10 cellular contexts compared by ENCODE assay signal in genomic region chr12:93050026-93050747, GRCh38.
DNase-seq lines count a peak whose midpoint lies in the region; ATAC-seq, FAIRE-seq and TF ChIP-seq lines count a peak whose summit lies in the region.
"Had no signal": no experiment of that assay in that cellular context is flagged by ENCODE, and none has a peak within 500 bp of the region (broad histone marks: within the 10 kb centered on the region; RNA-seq: fewer than 3 reads in every experiment).

No MANE protein-coding gene starts in this region.

- peak; percentile 28 for FAIRE-seq in bronchial epithelial cell (lab: Jason Lieb, UNC)

- H3K9me3 ChIP-seq in mesenchymal stem cell (ENCODE audit: control insufficient read depth, low read length): no peaks in the 10 kb centered on the region

- no peak overlapping the region for H2AK5ac ChIP-seq in mesenchymal stem cell (ENCODE audit: low read length, severe bottlenecking)

- H3K36me3 ChIP-seq in bronchial epithelial cell (ENCODE audit: control insufficient read depth, insufficient read depth, low read length): no peaks in the 10 kb centered on the region
- H3K36me3 ChIP-seq in mesenchymal stem cell (ENCODE audit: control insufficient read depth in 1 of 2, insufficient read depth in 2 of 2, low read depth in 1 of 2, low read length in 2 of 2): no peaks in the 10 kb centered on the region

- peak overlapping the region; percentile 2 for H3K27ac ChIP-seq in mesenchymal stem cell (ENCODE audit: low read length, poor library complexity, severe bottlenecking)

- no peak overlapping the region for H3K4me3 Mint-ChIP-seq in Calu3 (ENCODE audit: low read depth, unreplicated experiment)
- no peak overlapping the region for H3K4me3 Mint-ChIP-seq in stimulated activated memory B cell treated with anti-CD40 and anti-IgM and Interleukin-4, amounts not matched to agents 10 μg/mL and 1 μg/mL and 100 μg/mL, for 72 hours
- no peak overlapping the region for H3K4me3 Mint-ChIP-seq in natural killer cell treated with Interleukin-12 subunit alpha and Interleukin-12 subunit beta and Interleukin-15 and Interleukin-18, amount 100 ng/mL, for 72 hours
- H3K4me3 Mint-ChIP-seq: activated T-cell treated with anti-CD3 and anti-CD28 coated beads, Interleukin-2, amount 50 U/mL, for 72 hours had no signal

- H2AFZ ChIP-seq in mesenchymal stem cell (ENCODE audit: low read depth, low read length): no peak overlapping the region

- peaks cover 32% of the 10 kb centered on the region for H3K4me1 Mint-ChIP-seq in Calu3 (ENCODE audit: low read depth, unreplicated experiment)
- H3K4me1 Mint-ChIP-seq in stimulated activated memory B cell treated with anti-CD40 and anti-IgM and Interleukin-4, amounts not matched to agents 10 μg/mL and 1 μg/mL and 100 μg/mL, for 72 hours: no peaks in the 10 kb centered on the region
- H3K4me1 Mint-ChIP-seq in natural killer cell treated with Interleukin-12 subunit alpha and Interleukin-12 subunit beta and Interleukin-15 and Interleukin-18, amount 100 ng/mL, for 72 hours (ENCODE audit: low read depth in 2 of 2): no peaks in the 10 kb centered on the region

- H3K79me1 ChIP-seq in mesenchymal stem cell (replicated peaks; ENCODE audit: low read length, poor library complexity, severe bottlenecking): no peaks in the 10 kb centered on the region

- H2BK12ac ChIP-seq in mesenchymal stem cell (ENCODE audit: low read length in 2 of 2): no peak overlapping the region

- no peak for ATAC-seq in stimulated activated memory B cell treated with anti-CD40 and anti-IgM and Interleukin-4, amounts not matched to agents 10 μg/mL and 1 μg/mL and 100 μg/mL, for 72 hours
- no peak for ATAC-seq in GM18867 (IDR thresholded peaks at IDR 0.05; ENCODE audit: unreplicated experiment)
- ATAC-seq in natural killer cell treated with Interleukin-12 subunit alpha and Interleukin-12 subunit beta and Interleukin-15 and Interleukin-18, amount 100 ng/mL, for 72 hours: no peak
- ATAC-seq: activated T-cell treated with anti-CD3 and anti-CD28 coated beads, Interleukin-2, amount 50 U/mL, for 72 hours had no signal

- intact Hi-C loops in Calu3 (cut with micrococcal nuclease; ENCODE audit: unreplicated experiment): no loop called here

- H3K18ac ChIP-seq in mesenchymal stem cell (ENCODE audit: low read depth in 1 of 2, low read length in 2 of 2): no peak overlapping the region

- no peak overlapping the region for H2BK120ac ChIP-seq in mesenchymal stem cell (ENCODE audit: low read depth, low read length)

- no TSS peak for BruUV-seq in Calu3 (replicated peaks; lab: Mats Ljungman, UMichigan)

- CTCF ChIA-PET in Calu3 (lab: Charles Lee): no interaction called here

- no peak overlapping the region for H3K14ac ChIP-seq in mesenchymal stem cell (ENCODE audit: low read length in 2 of 2)

- no peak overlapping the region for H2BK5ac ChIP-seq in mesenchymal stem cell (ENCODE audit: low read depth, low read length, poor library complexity, severe bottlenecking)

- peak overlapping the region; percentile 10 for H3K27ac Mint-ChIP-seq in Calu3 (ENCODE audit: unreplicated experiment)
- H3K27ac Mint-ChIP-seq in stimulated activated memory B cell treated with anti-CD40 and anti-IgM and Interleukin-4, amounts not matched to agents 10 μg/mL and 1 μg/mL and 100 μg/mL, for 72 hours: no peak overlapping the region
- H3K27ac Mint-ChIP-seq in natural killer cell treated with Interleukin-12 subunit alpha and Interleukin-12 subunit beta and Interleukin-15 and Interleukin-18, amount 100 ng/mL, for 72 hours: no peak overlapping the region
- H3K27ac Mint-ChIP-seq: activated T-cell treated with anti-CD3 and anti-CD28 coated beads, Interleukin-2, amount 50 U/mL, for 72 hours had no signal

- DNase-seq in Calu3 (no peak), LHCN-M2 (ENCODE audit: low read depth) (peak; percentile 93), bronchial epithelial cell (ENCODE audit: low read depth) (peak; percentile 51), mesenchymal stem cell (no peak), NCI-H2227 treated with DMSO at 0.1 percent for 48 hours (lab: John Stamatoyannopoulos, UW) (no peak)
- no peak for DNase-seq in natural killer cell treated with Interleukin-12 subunit alpha and Interleukin-12 subunit beta and Interleukin-15 and Interleukin-18, amount 100 ng/mL, for 72 hours (ENCODE audit: low spot score)
- DNase-seq: activated T-cell treated with anti-CD3 and anti-CD28 coated beads, Interleukin-2, amount 50 U/mL, for 72 hours; effector memory CD4-positive, alpha-beta T cell had no signal

- no peak overlapping the region for H3K23ac ChIP-seq in mesenchymal stem cell (ENCODE audit: low read length in 2 of 2)

- H3K4ac ChIP-seq in mesenchymal stem cell (ENCODE audit: low read depth in 1 of 2, low read length in 2 of 2): no peak overlapping the region

- H3K4me2 ChIP-seq in mesenchymal stem cell (ENCODE audit: low read length, poor library complexity, severe bottlenecking): no peak overlapping the region

- no peak for TF ChIP-seq CTCF in Calu3 (IDR thresholded peaks at IDR 0.05; ENCODE audit: unreplicated experiment)
- TF ChIP-seq CTCF in bronchial epithelial cell (IDR thresholded peaks at IDR 0.05; ENCODE audit: insufficient read depth, low read length, severe bottlenecking): no peak

- no peaks in the 10 kb centered on the region for H3K36me3 Mint-ChIP-seq in Calu3 (ENCODE audit: insufficient read depth, unreplicated experiment)
- no peaks in the 10 kb centered on the region for H3K36me3 Mint-ChIP-seq in stimulated activated memory B cell treated with anti-CD40 and anti-IgM and Interleukin-4, amounts not matched to agents 10 μg/mL and 1 μg/mL and 100 μg/mL, for 72 hours
- H3K36me3 Mint-ChIP-seq in natural killer cell treated with Interleukin-12 subunit alpha and Interleukin-12 subunit beta and Interleukin-15 and Interleukin-18, amount 100 ng/mL, for 72 hours: no peaks in the 10 kb centered on the region

- no peak overlapping the region for H3K9ac ChIP-seq in mesenchymal stem cell (ENCODE audit: low read length)

- H3K4me3 ChIP-seq in bronchial epithelial cell (ENCODE audit: low read depth, low read length) (no peak overlapping the region), mesenchymal stem cell (ENCODE audit: insufficient read depth in 1 of 2, low read depth in 1 of 2, low read length in 2 of 2) (no peak overlapping the region)

- H3K9me3 Mint-ChIP-seq in Calu3 (ENCODE audit: low read depth, unreplicated experiment): peaks cover 4% of the 10 kb centered on the region
- no peaks in the 10 kb centered on the region for H3K9me3 Mint-ChIP-seq in stimulated activated memory B cell treated with anti-CD40 and anti-IgM and Interleukin-4, amounts not matched to agents 10 μg/mL and 1 μg/mL and 100 μg/mL, for 72 hours
- H3K9me3 Mint-ChIP-seq in natural killer cell treated with Interleukin-12 subunit alpha and Interleukin-12 subunit beta and Interleukin-15 and Interleukin-18, amount 100 ng/mL, for 72 hours: no peaks in the 10 kb centered on the region

- peaks cover 1% of the 10 kb centered on the region for H3K4me1 ChIP-seq in mesenchymal stem cell (ENCODE audit: control insufficient read depth, insufficient read depth, low read depth, low read length)

- no peak overlapping the region for H4K91ac ChIP-seq in mesenchymal stem cell (ENCODE audit: low read length)

- H3K27me3 ChIP-seq in bronchial epithelial cell (ENCODE audit: control insufficient read depth, insufficient read depth, low read length) (no peaks in the 10 kb centered on the region), mesenchymal stem cell (ENCODE audit: control insufficient read depth in 1 of 2, insufficient read depth in 1 of 2, low read length in 2 of 2) (no peaks in the 10 kb centered on the region)

- H3K27me3 Mint-ChIP-seq in Calu3 (ENCODE audit: unreplicated experiment): no peaks in the 10 kb centered on the region
- H3K27me3 Mint-ChIP-seq in stimulated activated memory B cell treated with anti-CD40 and anti-IgM and Interleukin-4, amounts not matched to agents 10 μg/mL and 1 μg/mL and 100 μg/mL, for 72 hours: peaks cover 8% of the 10 kb centered on the region
- H3K27me3 Mint-ChIP-seq in natural killer cell treated with Interleukin-12 subunit alpha and Interleukin-12 subunit beta and Interleukin-15 and Interleukin-18, amount 100 ng/mL, for 72 hours: peaks cover 23 to 55% of the 10 kb centered on the region in 2 donors

- no peak overlapping the region for H2BK15ac ChIP-seq in mesenchymal stem cell (ENCODE audit: low read depth, poor library complexity, severe bottlenecking)

- 65% methylated on average over 3 of the region's 3 CpGs for WGBS in mesenchymal stem cell

- H4K8ac ChIP-seq in mesenchymal stem cell (ENCODE audit: low read length): no peak overlapping the region

Comparison
In these comparisons a context has a peak if more than half of its experiments do, and no peak if none do; other contexts are left out.
1. DNase-seq: peak in LHCN-M2 (single experiment) and bronchial epithelial cell (single experiment); none in Calu3 (single experiment), mesenchymal stem cell (single experiment), natural killer cell treated with Interleukin-12 subunit alpha and Interleukin-12 subunit beta and Interleukin-15 and Interleukin-18, amount 100 ng/mL, for 72 hours (single experiment) and NCI-H2227 treated with DMSO at 0.1 percent for 48 hours (single experiment).